In the genomic region with DNA sequence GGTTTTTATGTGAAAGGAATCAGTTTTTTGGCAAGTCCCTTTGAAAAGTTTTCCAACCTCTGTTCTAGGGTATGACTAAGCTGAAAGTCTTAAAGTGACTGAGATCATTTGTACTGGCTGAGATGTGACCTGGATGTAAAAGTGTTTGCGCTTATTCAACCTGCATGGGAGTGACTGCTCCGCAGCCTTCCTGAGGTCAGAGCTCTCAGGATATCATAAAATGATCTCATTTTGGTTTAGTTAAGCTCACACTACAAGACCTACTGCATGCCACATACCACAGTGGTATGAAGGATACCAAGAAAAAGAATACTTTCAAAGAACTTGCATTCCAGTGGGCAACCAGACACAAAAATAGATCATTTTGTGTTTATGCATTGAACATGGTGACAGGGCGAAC, we compare ENCODE assay signal across 14 cellular contexts. TPM values are rescaled to one million over a fixed set of nuclear protein-coding genes. Genes with fewer than 3 reads are reported as not detected.
A peak's percentile ranks its signal among the peaks of the same experiment; 100 is the strongest.
DNase-seq lines count a peak whose midpoint lies in the region; ATAC-seq, FAIRE-seq and TF ChIP-seq lines count a peak whose summit lies in the region.
"Had no signal": no experiment of that assay in that cellular context is flagged by ENCODE, and none has a peak within 500 bp of the region (broad histone marks: within the 10 kb centered on the region; RNA-seq: fewer than 3 reads in every experiment).

No MANE protein-coding gene starts in this region.

- POLR2A ChIA-PET in IMR-90 (lab: Charles Lee; ENCODE audit: unreplicated experiment) (no interaction called here), GM10248 (lab: Yijun Ruan, JAX) (no interaction called here)

- no peak overlapping the region for H3K23ac ChIP-seq in IMR-90 (ENCODE audit: low read depth, low read length)

- H3K4ac ChIP-seq in IMR-90 (ENCODE audit: low read depth, low read length): no peak overlapping the region

- H3K36me3 ChIP-seq in IMR-90 (ENCODE audit: control insufficient read depth, insufficient read depth, low read length): no peaks in the 10 kb centered on the region
- no peaks in the 10 kb centered on the region for H3K36me3 ChIP-seq in astrocyte (ENCODE audit: insufficient read depth, low read length)
- H3K36me3 ChIP-seq in suprapubic skin: no peaks in the 10 kb centered on the region
- H3K36me3 ChIP-seq: upper lobe of left lung had no signal

- ATAC-seq in IMR-90 (ENCODE audit: low read depth) (peak; percentile 44), left ventricle myocardium superior (no peak)
- no peak for ATAC-seq in effector memory CD8-positive, alpha-beta T cell (replicated peaks)

- no peak overlapping the region for H3K56ac ChIP-seq in IMR-90 (ENCODE audit: extremely low read depth, insufficient read depth, low read length)

- H2BK15ac ChIP-seq in IMR-90 (ENCODE audit: low read depth, low read length): no peak overlapping the region

- no peak overlapping the region for H4K5ac ChIP-seq in IMR-90 (ENCODE audit: low read depth, low read length)

- H3K4me2 ChIP-seq in IMR-90 (ENCODE audit: low read depth, low read length): peak overlapping the region; percentile 24; the same call in 1 of the 2 replicates
- H3K4me2 ChIP-seq in astrocyte (ENCODE audit: low read length): peak overlapping the region; percentile 60

- H2BK20ac ChIP-seq in IMR-90 (ENCODE audit: low read depth, low read length): no peak overlapping the region

- H3K27me3 Mint-ChIP-seq in astrocyte (ENCODE audit: low read depth, unreplicated experiment): no peaks in the 10 kb centered on the region
- peaks cover 8% of the 10 kb centered on the region for H3K27me3 Mint-ChIP-seq in mesothelial cell of epicardium (ENCODE audit: low read depth)
- peaks cover 5 to 7% of the 10 kb centered on the region in 2 donors for H3K27me3 Mint-ChIP-seq in effector memory CD8-positive, alpha-beta T cell

- H3K27ac ChIP-seq in IMR-90 (ENCODE audit: insufficient read depth, low read length): no peak overlapping the region
- peak overlapping the region; percentile 82 for H3K27ac ChIP-seq in astrocyte (ENCODE audit: low read depth, low read length)
- no peak overlapping the region for H3K27ac ChIP-seq in suprapubic skin
- H3K27ac ChIP-seq: upper lobe of left lung had no signal

- no peak overlapping the region for H4K91ac ChIP-seq in IMR-90 (ENCODE audit: insufficient read depth, low read depth, low read length)

- H3K9me1 ChIP-seq in IMR-90 (ENCODE audit: insufficient read depth, low read length): no peaks in the 10 kb centered on the region

- H3K4me3 Mint-ChIP-seq in astrocyte (ENCODE audit: unreplicated experiment) (peak overlapping the region; percentile 70), mesothelial cell of epicardium (no peak overlapping the region)
- no peak overlapping the region for H3K4me3 Mint-ChIP-seq in effector memory CD8-positive, alpha-beta T cell

- peak; percentile 62 for FAIRE-seq in astrocyte (lab: Jason Lieb, UNC)
- FAIRE-seq: GM19239 had no signal

- intact Hi-C loops in IMR-90 (cut with micrococcal nuclease): loop anchor here (2.0 to 10.0 kb wide), 2 partner anchors 51 to 629 kb away; no protein-coding TSS in a partner anchor
- intact Hi-C loops in left ventricle myocardium superior (cut with micrococcal nuclease): no loop called here

- CTCF ChIA-PET in IMR-90 (lab: Yijun Ruan, JAX): interaction anchor here (1.1 to 1.4 kb wide), 3 partner anchors 10 to 154 kb away, joined by 3 read pairs; no protein-coding TSS in a partner anchor
- CTCF ChIA-PET in GM10248 (lab: Yijun Ruan, JAX): interaction anchor here (1.1 to 17.7 kb wide), 7 partner anchors 9 to 152 kb away, joined by 3 to 659 read pairs (median 4); no protein-coding TSS in a partner anchor

- BruUV-seq in IMR-90 (replicated peaks; lab: Mats Ljungman, UMichigan): no TSS peak

- no peak overlapping the region for H2AK5ac ChIP-seq in IMR-90 (ENCODE audit: low read depth, low read length)

- H2AFZ ChIP-seq in IMR-90 (replicated peaks; ENCODE audit: low read length, poor library complexity): no peak overlapping the region
- no peak overlapping the region for H2AFZ ChIP-seq in astrocyte (ENCODE audit: low read depth, low read length)

- no peaks in the 10 kb centered on the region for H3K79me1 ChIP-seq in IMR-90 (ENCODE audit: low read depth in 1 of 2, low read length in 2 of 2)

- no peak for TF ChIP-seq POLR2A in IMR-90 (IDR thresholded peaks at IDR 0.05; ENCODE audit: low read depth, low read length)
- TF ChIP-seq POLR2A in suprapubic skin (IDR thresholded peaks at IDR 0.05): no peak

- H2AK9ac ChIP-seq in IMR-90 (replicated peaks; ENCODE audit: low read depth, low read length, poor library complexity): no peak overlapping the region

- H3K36me3 Mint-ChIP-seq in astrocyte (ENCODE audit: low read depth, unreplicated experiment): no peaks in the 10 kb centered on the region
- no peaks in the 10 kb centered on the region for H3K36me3 Mint-ChIP-seq in mesothelial cell of epicardium
- H3K36me3 Mint-ChIP-seq in effector memory CD8-positive, alpha-beta T cell (ENCODE audit: insufficient read depth): peaks cover 2% of the 10 kb centered on the region
- H3K36me3 Mint-ChIP-seq: immature natural killer cell had no signal

- TF ChIP-seq CTCF in IMR-90 (conservative IDR thresholded peaks at IDR 0.05; ENCODE audit: low read depth, low read length): no peak
- TF ChIP-seq CTCF in astrocyte (IDR thresholded peaks at IDR 0.05; ENCODE audit: insufficient read depth, low read depth, low read length): no peak
- no peak for TF ChIP-seq CTCF in mesothelial cell of epicardium (IDR thresholded peaks at IDR 0.05; ENCODE audit: unreplicated experiment)
- no peak for TF ChIP-seq CTCF in suprapubic skin (IDR thresholded peaks at IDR 0.05)
- TF ChIP-seq CTCF in GM10248 (IDR thresholded peaks at IDR 0.05; ENCODE audit: control extremely low read depth, extremely low read depth, low read depth, missing control alignments): no peak

- H3K9ac ChIP-seq in IMR-90 (ENCODE audit: low read depth, low read length): no peak overlapping the region
- peak overlapping the region; percentile 56 for H3K9ac ChIP-seq in astrocyte (ENCODE audit: low read length)

- TF ChIP-seq RAD21 in IMR-90 (IDR thresholded peaks at IDR 0.05; ENCODE audit: low read length): no peak

- H3K4me1 Mint-ChIP-seq in astrocyte (ENCODE audit: low read depth, unreplicated experiment) (peaks cover 49% of the 10 kb centered on the region), mesothelial cell of epicardium (peaks cover 32% of the 10 kb centered on the region)
- H3K4me1 Mint-ChIP-seq in effector memory CD8-positive, alpha-beta T cell (ENCODE audit: low read depth in 2 of 2): peaks cover 0 to 5% of the 10 kb centered on the region in 2 donors

- H3K27ac Mint-ChIP-seq in astrocyte (ENCODE audit: unreplicated experiment) (peak overlapping the region; percentile 92), mesothelial cell of epicardium (peak overlapping the region; percentile 9)
- no peak overlapping the region for H3K27ac Mint-ChIP-seq in effector memory CD8-positive, alpha-beta T cell
- H3K27ac Mint-ChIP-seq: immature natural killer cell had no signal

- peaks cover 3% of the 10 kb centered on the region; the same call in 1 of the 2 replicates for H3K4me1 ChIP-seq in IMR-90 (ENCODE audit: control insufficient read depth, insufficient read depth, low read length)
- peaks cover 23% of the 10 kb centered on the region for H3K4me1 ChIP-seq in astrocyte (ENCODE audit: insufficient read depth, low read length)
- no peaks in the 10 kb centered on the region for H3K4me1 ChIP-seq in suprapubic skin
- H3K4me1 ChIP-seq: upper lobe of left lung had no signal

- H3K4me3 ChIP-seq in IMR-90 (ENCODE audit: insufficient read depth, low read depth, low read length): no peak overlapping the region
- H3K4me3 ChIP-seq in astrocyte (ENCODE audit: insufficient read depth, low read depth, low read length): peak overlapping the region; percentile 1
- H3K4me3 ChIP-seq in suprapubic skin: no peak overlapping the region
- H3K4me3 ChIP-seq: upper lobe of left lung had no signal

- no peak overlapping the region for H3K18ac ChIP-seq in IMR-90 (ENCODE audit: low read depth, low read length)

- H3K27me3 ChIP-seq in IMR-90 (ENCODE audit: control insufficient read depth, insufficient read depth, low read length) (no peaks in the 10 kb centered on the region; the same call in 1 of the 2 replicates), astrocyte (ENCODE audit: insufficient read depth, low read length) (peaks cover 26% of the 10 kb centered on the region), suprapubic skin (no peaks in the 10 kb centered on the region)
- H3K27me3 ChIP-seq: upper lobe of left lung had no signal

- TF ChIP-seq EP300 in suprapubic skin (IDR thresholded peaks at IDR 0.05): no peak

- dilution Hi-C loops in IMR-90 (cut with HindIII; ENCODE audit: low sequenced_read_pairs, unreplicated experiment): no loop called here

- 20% methylated on average over 1 of the region's 3 CpGs; no CpG with 5 or more reads in 1 of the 2 experiments for WGBS in IMR-90 (ENCODE audit: extremely low coverage in 2 of 2, insufficient read length in 1 of 2), 2 experiments
- WGBS in suprapubic skin: 66% methylated on average over 3 of the region's 3 CpGs

- H3K14ac ChIP-seq in IMR-90 (replicated peaks; ENCODE audit: low read depth, low read length): no peak overlapping the region

- peak; percentile 40 for DNase-seq in ACHN
- peak; percentile 37 for DNase-seq in IMR-90
- peak; percentile 98 for DNase-seq in astrocyte (ENCODE audit: low read depth)
- no peak for DNase-seq in mesothelial cell of epicardium (ENCODE audit: low spot score in 2 of 2, unreplicated experiment in 2 of 2)
- DNase-seq in suprapubic skin (ENCODE audit: low spot score in 2 of 2): no peak
- DNase-seq in effector memory CD8-positive, alpha-beta T cell: no peak
- DNase-seq in left ventricle myocardium superior: no peak
- DNase-seq in GM10248 (ENCODE audit: extremely low spot score): no peak
- DNase-seq: C1 segment of cervical spinal cord, immature natural killer cell, NCI-H1930, occipital lobe, upper lobe of left lung had no signal

- no peaks in the 10 kb centered on the region for H3K79me2 ChIP-seq in astrocyte (ENCODE audit: insufficient read depth, low read length)

- in situ Hi-C loops in ACHN (cut with HindIII; ENCODE audit: low pct_ligation_motif_present, low pct_unique_long_range_greater_than_20kb, low sequenced_read_pairs) (loop anchor here (25.0 kb wide), 1 partner anchor 156 kb away; no protein-coding TSS in a partner anchor), IMR-90 (cut with MboI; ENCODE audit: low sequenced_read_pairs) (no loop called here)

- no peaks in the 10 kb centered on the region for H4K20me1 ChIP-seq in IMR-90 (ENCODE audit: insufficient read depth, low read length)
- no peaks in the 10 kb centered on the region for H4K20me1 ChIP-seq in astrocyte (ENCODE audit: insufficient read depth, low read length)

- peaks cover 2% of the 10 kb centered on the region for H3K9me3 Mint-ChIP-seq in astrocyte (ENCODE audit: unreplicated experiment)
- H3K9me3 Mint-ChIP-seq in mesothelial cell of epicardium: peaks cover 2% of the 10 kb centered on the region
- H3K9me3 Mint-ChIP-seq in effector memory CD8-positive, alpha-beta T cell: no peaks in the 10 kb centered on the region
- H3K9me3 Mint-ChIP-seq: immature natural killer cell had no signal

- H3K9me3 ChIP-seq in IMR-90 (ENCODE audit: control insufficient read depth, insufficient read depth, low read length) (no peaks in the 10 kb centered on the region), astrocyte (ENCODE audit: insufficient read depth, low read depth, low read length) (peaks cover 5% of the 10 kb centered on the region), suprapubic skin (no peaks in the 10 kb centered on the region)
- H3K9me3 ChIP-seq: upper lobe of left lung had no signal

- no peak overlapping the region for H2BK120ac ChIP-seq in IMR-90 (ENCODE audit: low read depth, low read length)

- no peak overlapping the region for H4K8ac ChIP-seq in IMR-90 (ENCODE audit: low read depth in 2 of 2, low read length in 2 of 2)

- H2BK5ac ChIP-seq in IMR-90 (ENCODE audit: low read depth, low read length, poor library complexity, severe bottlenecking): no peak overlapping the region

RNA-seq across cellular contexts. Expression of gene TADA1, which starts 29.9 kb away (rescaled TPM):
- total RNA-seq in IMR-90 (2012; rRNA removed): 16.4 and 16.8 TPM in 2 replicates
- 8.2 and 8.4 TPM in 2 replicates for polyA plus RNA-seq in IMR-90 (2012; rRNA removed)
- polyA plus RNA-seq in IMR-90 (2012; cell fraction: cytosol; rRNA removed): 2.2 and 3.5 TPM in 2 replicates
- 1.9 and 10.5 TPM in 2 replicates for polyA plus RNA-seq in IMR-90 (2012; cell fraction: nucleus; rRNA removed; ENCODE audit: low replicate concordance)
- total RNA-seq in astrocyte: 9.3 and 9.9 TPM in 2 replicates
- total RNA-seq in mesothelial cell of epicardium: 15.6 to 18.7 TPM (median 17.4 TPM) in 3 replicates
- total RNA-seq in suprapubic skin: 10 to 100 TPM; 11.3 to 14.3 (median 13.0) TPM
- total RNA-seq in left ventricle myocardium superior: 9.6 TPM

Comparison
In these comparisons a context has a peak if more than half of its experiments do, and no peak if none do; other contexts are left out.
1. DNase-seq: peak in ACHN (single experiment), IMR-90 (single experiment) and astrocyte (single experiment); none in mesothelial cell of epicardium (0 of 2), suprapubic skin (0 of 2), effector memory CD8-positive, alpha-beta T cell (0 of 3), left ventricle myocardium superior (single experiment) and GM10248 (single experiment).
2. H3K27ac Mint-ChIP-seq: peak in astrocyte (single experiment) and mesothelial cell of epicardium (single experiment); none in effector memory CD8-positive, alpha-beta T cell (0 of 2).